29 cellular contexts compared by ENCODE assay signal in the genomic region with DNA sequence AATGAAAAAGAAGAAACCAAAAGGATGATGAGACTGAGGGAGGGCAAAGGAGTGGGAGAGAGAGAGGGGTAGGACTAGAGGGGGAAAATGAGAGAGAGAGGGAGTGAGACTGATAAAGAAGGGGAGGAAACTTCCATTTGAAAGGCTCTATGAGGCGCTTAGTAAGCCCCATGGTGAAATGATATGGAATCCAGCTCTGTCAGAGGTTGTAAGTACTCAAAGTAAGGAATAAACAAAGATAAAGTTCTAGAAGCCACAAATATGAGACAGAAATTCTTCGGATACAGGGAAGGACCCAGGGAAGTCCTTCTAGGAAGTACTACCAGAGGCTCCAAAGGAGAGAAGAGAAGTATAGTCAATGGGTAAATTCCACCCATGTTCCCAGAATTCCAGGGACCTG.
"Had no signal": no experiment of that assay in that cellular context is flagged by ENCODE, and none has a peak within 500 bp of the region (broad histone marks: within the 10 kb centered on the region; RNA-seq: fewer than 3 reads in every experiment).

No MANE protein-coding gene starts in this region.

- H3K4me1 ChIP-seq: adrenal gland had no signal

- H3K36me3 ChIP-seq: adrenal gland, MG63 had no signal

- H3K4me3 ChIP-seq: adrenal gland, MG63, SK-N-MC had no signal

- H3K9me3 ChIP-seq: adrenal gland, MG63 had no signal

- DNase-seq: activated CD4-positive, alpha-beta memory T cell treated with anti-CD3 and anti-CD28 coated beads for 36 hours; activated CD4-positive, alpha-beta T cell treated with anti-CD3 and anti-CD28 coated beads, Interleukin-2, amount 10 ng/mL, durations not matched to agents 7 days and 5 days; activated CD4-positive, CD25-positive, alpha-beta regulatory T cell; activated gamma-delta T cell treated with Interleukin-2 at 50 U/mL for 16 hours; activated naive CD4-positive, alpha-beta T cell treated with anti-CD3 and anti-CD28 coated beads, Interleukin-2, amount 10 ng/mL, durations not matched to agents 7 days and 5 days; activated naive CD8-positive, alpha-beta T cell treated with anti-CD3 and anti-CD28 coated beads for 36 hours; activated T-cell treated with anti-CD3 and anti-CD28 coated beads for 4 hours; activated T-cell treated with anti-CD3 and anti-CD28 coated beads, Interleukin-2, amount 50 U/mL, for 48 hours; adrenal gland; aorta; MG63; MV-4-11; NCI-H1092 treated with DMSO at 0.1 percent for 48 hours; NCI-H1417 treated with DMSO at 0.1 percent for 48 hours; NCI-H1694; NCI-H2029; NCI-H2107; NCI-H2171 treated with DMSO at 0.1 percent for 48 hours; NCI-H510A treated with DMSO at 0.1 percent for 48 hours; NCI-H69; NK-92 treated with Interleukin-12 subunit alpha and Interleukin-12 subunit beta, amount 100 ng/mL, for 24 hours; OCI-M1; RPMI8226; T-cell; T-helper 2 cell; T1000 had no signal

- H3K27me3 ChIP-seq: adrenal gland, MG63 had no signal

- H3K27ac ChIP-seq: adrenal gland, SK-N-MC, VCaP had no signal

- FAIRE-seq: TTC549 had no signal
